1 cellular context compared by ENCODE assay signal in the genomic region with DNA sequence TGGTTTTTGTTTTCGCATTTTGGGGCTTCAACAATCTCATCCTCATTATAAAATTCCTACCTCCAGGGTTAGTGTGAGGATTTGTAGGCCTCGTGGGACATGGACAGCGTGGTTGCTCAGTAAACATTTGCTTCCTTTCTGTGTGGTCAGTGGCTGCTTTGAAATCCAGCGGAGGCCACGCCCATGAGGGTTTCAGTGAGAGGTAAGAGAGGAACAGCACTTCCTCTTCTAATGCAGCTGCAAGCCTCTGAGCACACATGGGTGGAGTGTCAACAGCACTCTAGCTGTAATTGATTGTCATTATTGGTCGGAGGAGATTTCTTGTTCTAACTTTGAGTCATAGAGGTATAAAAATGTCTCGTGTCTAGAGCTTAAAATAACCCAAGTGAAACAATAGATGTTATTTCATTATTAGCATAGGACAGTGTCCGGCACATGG.
TF ChIP-seq lines count a peak whose summit lies in the region.

No MANE protein-coding gene starts in this region.

TF ChIP-seq in GM12878, 131 proteins besides CTCF, POLR2A, EP300 and RAD21 (continued from another document and continues in another):
- TF ChIP-seq, protein P1, sequence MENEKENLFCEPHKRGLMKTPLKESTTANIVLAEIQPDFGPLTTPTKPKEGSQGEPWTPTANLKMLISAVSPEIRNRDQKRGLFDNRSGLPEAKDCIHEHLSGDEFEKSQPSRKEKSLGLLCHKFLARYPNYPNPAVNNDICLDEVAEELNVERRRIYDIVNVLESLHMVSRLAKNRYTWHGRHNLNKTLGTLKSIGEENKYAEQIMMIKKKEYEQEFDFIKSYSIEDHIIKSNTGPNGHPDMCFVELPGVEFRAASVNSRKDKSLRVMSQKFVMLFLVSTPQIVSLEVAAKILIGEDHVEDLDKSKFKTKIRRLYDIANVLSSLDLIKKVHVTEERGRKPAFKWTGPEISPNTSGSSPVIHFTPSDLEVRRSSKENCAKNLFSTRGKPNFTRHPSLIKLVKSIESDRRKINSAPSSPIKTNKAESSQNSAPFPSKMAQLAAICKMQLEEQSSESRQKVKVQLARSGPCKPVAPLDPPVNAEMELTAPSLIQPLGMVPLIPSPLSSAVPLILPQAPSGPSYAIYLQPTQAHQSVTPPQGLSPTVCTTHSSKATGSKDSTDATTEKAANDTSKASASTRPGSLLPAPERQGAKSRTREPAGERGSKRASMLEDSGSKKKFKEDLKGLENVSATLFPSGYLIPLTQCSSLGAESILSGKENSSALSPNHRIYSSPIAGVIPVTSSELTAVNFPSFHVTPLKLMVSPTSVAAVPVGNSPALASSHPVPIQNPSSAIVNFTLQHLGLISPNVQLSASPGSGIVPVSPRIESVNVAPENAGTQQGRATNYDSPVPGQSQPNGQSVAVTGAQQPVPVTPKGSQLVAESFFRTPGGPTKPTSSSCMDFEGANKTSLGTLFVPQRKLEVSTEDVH (IDR thresholded peaks at IDR 0.05; ENCODE audit: low read depth, partially characterized antibody) = no peak
- peak; percentile 94; the same call in 1 of the 2 replicates for TF ChIP-seq TCF3 (IDR thresholded peaks at IDR 0.05; ENCODE audit: borderline replicate concordance, insufficient read depth, low read depth, low read length)
- no peak for TF ChIP-seq HDAC6 (IDR thresholded peaks at IDR 0.05; ENCODE audit: unreplicated experiment)
- TF ChIP-seq, protein P2, sequence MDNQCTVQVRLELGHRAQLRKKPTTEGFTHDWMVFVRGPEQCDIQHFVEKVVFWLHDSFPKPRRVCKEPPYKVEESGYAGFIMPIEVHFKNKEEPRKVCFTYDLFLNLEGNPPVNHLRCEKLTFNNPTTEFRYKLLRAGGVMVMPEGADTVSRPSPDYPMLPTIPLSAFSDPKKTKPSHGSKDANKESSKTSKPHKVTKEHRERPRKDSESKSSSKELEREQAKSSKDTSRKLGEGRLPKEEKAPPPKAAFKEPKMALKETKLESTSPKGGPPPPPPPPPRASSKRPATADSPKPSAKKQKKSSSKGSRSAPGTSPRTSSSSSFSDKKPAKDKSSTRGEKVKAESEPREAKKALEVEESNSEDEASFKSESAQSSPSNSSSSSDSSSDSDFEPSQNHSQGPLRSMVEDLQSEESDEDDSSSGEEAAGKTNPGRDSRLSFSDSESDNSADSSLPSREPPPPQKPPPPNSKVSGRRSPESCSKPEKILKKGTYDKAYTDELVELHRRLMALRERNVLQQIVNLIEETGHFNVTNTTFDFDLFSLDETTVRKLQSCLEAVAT (IDR thresholded peaks at IDR 0.05) = peak; percentile 9; the same call in 1 of the 2 replicates
- TF ChIP-seq HCFC1 (IDR thresholded peaks at IDR 0.05; ENCODE audit: low read length) = no peak
- TF ChIP-seq FOXM1 (IDR thresholded peaks at IDR 0.05; ENCODE audit: low read depth, low read length) = peak; percentile 88
- TF ChIP-seq SPI1 (IDR thresholded peaks at IDR 0.05; ENCODE audit: borderline replicate concordance, insufficient read depth, low read depth, low read length) = peak; percentile 99
- peak; percentile 82 for TF ChIP-seq CHD2 (IDR thresholded peaks at IDR 0.05; ENCODE audit: borderline replicate concordance, low read depth, low read length)
- no peak for TF ChIP-seq NR2C2 (IDR thresholded peaks at IDR 0.05; ENCODE audit: borderline replicate concordance, control insufficient read depth, insufficient read length, low read depth)
- TF ChIP-seq, protein P3, sequence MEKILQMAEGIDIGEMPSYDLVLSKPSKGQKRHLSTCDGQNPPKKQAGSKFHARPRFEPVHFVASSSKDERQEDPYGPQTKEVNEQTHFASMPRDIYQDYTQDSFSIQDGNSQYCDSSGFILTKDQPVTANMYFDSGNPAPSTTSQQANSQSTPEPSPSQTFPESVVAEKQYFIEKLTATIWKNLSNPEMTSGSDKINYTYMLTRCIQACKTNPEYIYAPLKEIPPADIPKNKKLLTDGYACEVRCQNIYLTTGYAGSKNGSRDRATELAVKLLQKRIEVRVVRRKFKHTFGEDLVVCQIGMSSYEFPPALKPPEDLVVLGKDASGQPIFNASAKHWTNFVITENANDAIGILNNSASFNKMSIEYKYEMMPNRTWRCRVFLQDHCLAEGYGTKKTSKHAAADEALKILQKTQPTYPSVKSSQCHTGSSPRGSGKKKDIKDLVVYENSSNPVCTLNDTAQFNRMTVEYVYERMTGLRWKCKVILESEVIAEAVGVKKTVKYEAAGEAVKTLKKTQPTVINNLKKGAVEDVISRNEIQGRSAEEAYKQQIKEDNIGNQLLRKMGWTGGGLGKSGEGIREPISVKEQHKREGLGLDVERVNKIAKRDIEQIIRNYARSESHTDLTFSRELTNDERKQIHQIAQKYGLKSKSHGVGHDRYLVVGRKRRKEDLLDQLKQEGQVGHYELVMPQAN (conservative IDR thresholded peaks at IDR 0.05) = no peak
- TF ChIP-seq MEF2B (IDR thresholded peaks at IDR 0.05; ENCODE audit: partially characterized antibody, poor library complexity, severe bottlenecking) = peak; percentile 98
- TF ChIP-seq MTA2 (IDR thresholded peaks at IDR 0.05; ENCODE audit: low read depth) = peak; percentile 98
- TF ChIP-seq, protein P4, sequence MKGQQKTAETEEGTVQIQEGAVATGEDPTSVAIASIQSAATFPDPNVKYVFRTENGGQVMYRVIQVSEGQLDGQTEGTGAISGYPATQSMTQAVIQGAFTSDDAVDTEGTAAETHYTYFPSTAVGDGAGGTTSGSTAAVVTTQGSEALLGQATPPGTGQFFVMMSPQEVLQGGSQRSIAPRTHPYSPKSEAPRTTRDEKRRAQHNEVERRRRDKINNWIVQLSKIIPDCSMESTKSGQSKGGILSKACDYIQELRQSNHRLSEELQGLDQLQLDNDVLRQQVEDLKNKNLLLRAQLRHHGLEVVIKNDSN (IDR thresholded peaks at IDR 0.05; ENCODE audit: borderline replicate concordance, extremely low read length, insufficient read depth, low read depth, low read length) = no peak
- peak; percentile 98 for TF ChIP-seq TCF12 (IDR thresholded peaks at IDR 0.05; ENCODE audit: low read depth, low read length)
- TF ChIP-seq, protein P5, sequence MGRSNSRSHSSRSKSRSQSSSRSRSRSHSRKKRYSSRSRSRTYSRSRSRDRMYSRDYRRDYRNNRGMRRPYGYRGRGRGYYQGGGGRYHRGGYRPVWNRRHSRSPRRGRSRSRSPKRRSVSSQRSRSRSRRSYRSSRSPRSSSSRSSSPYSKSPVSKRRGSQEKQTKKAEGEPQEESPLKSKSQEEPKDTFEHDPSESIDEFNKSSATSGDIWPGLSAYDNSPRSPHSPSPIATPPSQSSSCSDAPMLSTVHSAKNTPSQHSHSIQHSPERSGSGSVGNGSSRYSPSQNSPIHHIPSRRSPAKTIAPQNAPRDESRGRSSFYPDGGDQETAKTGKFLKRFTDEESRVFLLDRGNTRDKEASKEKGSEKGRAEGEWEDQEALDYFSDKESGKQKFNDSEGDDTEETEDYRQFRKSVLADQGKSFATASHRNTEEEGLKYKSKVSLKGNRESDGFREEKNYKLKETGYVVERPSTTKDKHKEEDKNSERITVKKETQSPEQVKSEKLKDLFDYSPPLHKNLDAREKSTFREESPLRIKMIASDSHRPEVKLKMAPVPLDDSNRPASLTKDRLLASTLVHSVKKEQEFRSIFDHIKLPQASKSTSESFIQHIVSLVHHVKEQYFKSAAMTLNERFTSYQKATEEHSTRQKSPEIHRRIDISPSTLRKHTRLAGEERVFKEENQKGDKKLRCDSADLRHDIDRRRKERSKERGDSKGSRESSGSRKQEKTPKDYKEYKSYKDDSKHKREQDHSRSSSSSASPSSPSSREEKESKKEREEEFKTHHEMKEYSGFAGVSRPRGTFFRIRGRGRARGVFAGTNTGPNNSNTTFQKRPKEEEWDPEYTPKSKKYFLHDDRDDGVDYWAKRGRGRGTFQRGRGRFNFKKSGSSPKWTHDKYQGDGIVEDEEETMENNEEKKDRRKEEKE (IDR thresholded peaks at IDR 0.05) = no peak
- TF ChIP-seq FOXK2 (IDR thresholded peaks at IDR 0.05) = no peak
- peak; percentile 94 for TF ChIP-seq IKZF1 (conservative IDR thresholded peaks at IDR 0.05)
- TF ChIP-seq YBX1 (IDR thresholded peaks at IDR 0.05) = no peak
- TF ChIP-seq, protein P6, sequence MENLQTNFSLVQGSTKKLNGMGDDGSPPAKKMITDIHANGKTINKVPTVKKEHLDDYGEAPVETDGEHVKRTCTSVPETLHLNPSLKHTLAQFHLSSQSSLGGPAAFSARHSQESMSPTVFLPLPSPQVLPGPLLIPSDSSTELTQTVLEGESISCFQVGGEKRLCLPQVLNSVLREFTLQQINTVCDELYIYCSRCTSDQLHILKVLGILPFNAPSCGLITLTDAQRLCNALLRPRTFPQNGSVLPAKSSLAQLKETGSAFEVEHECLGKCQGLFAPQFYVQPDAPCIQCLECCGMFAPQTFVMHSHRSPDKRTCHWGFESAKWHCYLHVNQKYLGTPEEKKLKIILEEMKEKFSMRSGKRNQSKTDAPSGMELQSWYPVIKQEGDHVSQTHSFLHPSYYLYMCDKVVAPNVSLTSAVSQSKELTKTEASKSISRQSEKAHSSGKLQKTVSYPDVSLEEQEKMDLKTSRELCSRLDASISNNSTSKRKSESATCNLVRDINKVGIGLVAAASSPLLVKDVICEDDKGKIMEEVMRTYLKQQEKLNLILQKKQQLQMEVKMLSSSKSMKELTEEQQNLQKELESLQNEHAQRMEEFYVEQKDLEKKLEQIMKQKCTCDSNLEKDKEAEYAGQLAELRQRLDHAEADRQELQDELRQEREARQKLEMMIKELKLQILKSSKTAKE (IDR thresholded peaks at IDR 0.05; ENCODE audit: low read depth, poor library complexity, severe bottlenecking) = peak; percentile 97
- TF ChIP-seq, protein P7, sequence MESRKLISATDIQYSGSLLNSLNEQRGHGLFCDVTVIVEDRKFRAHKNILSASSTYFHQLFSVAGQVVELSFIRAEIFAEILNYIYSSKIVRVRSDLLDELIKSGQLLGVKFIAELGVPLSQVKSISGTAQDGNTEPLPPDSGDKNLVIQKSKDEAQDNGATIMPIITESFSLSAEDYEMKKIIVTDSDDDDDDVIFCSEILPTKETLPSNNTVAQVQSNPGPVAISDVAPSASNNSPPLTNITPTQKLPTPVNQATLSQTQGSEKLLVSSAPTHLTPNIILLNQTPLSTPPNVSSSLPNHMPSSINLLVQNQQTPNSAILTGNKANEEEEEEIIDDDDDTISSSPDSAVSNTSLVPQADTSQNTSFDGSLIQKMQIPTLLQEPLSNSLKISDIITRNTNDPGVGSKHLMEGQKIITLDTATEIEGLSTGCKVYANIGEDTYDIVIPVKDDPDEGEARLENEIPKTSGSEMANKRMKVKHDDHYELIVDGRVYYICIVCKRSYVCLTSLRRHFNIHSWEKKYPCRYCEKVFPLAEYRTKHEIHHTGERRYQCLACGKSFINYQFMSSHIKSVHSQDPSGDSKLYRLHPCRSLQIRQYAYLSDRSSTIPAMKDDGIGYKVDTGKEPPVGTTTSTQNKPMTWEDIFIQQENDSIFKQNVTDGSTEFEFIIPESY (IDR thresholded peaks at IDR 0.05) = no peak
- peak; percentile 89 for TF ChIP-seq JUND (IDR thresholded peaks at IDR 0.05; ENCODE audit: low read depth, low read length)
- no peak for TF ChIP-seq SUPT20H (IDR thresholded peaks at IDR 0.05; ENCODE audit: borderline replicate concordance, control insufficient read depth, low read depth, low read length)
- peak; percentile 46; the same call in 1 of the 2 replicates for TF ChIP-seq GATAD2B (conservative IDR thresholded peaks at IDR 0.05; ENCODE audit: low read depth)
- no peak for TF ChIP-seq LARP7 (IDR thresholded peaks at IDR 0.05)
- TF ChIP-seq, protein P8, sequence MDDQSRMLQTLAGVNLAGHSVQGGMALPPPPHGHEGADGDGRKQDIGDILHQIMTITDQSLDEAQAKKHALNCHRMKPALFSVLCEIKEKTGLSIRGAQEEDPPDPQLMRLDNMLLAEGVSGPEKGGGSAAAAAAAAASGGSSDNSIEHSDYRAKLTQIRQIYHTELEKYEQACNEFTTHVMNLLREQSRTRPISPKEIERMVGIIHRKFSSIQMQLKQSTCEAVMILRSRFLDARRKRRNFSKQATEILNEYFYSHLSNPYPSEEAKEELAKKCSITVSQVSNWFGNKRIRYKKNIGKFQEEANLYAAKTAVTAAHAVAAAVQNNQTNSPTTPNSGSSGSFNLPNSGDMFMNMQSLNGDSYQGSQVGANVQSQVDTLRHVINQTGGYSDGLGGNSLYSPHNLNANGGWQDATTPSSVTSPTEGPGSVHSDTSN (IDR thresholded peaks at IDR 0.05; ENCODE audit: insufficient replicate concordance, low read depth, low read length) = peak; percentile 76
- peak; percentile 65; the same call in 1 of the 2 replicates for TF ChIP-seq BMI1 (IDR thresholded peaks at IDR 0.05; ENCODE audit: borderline replicate concordance)
- TF ChIP-seq, protein P9, sequence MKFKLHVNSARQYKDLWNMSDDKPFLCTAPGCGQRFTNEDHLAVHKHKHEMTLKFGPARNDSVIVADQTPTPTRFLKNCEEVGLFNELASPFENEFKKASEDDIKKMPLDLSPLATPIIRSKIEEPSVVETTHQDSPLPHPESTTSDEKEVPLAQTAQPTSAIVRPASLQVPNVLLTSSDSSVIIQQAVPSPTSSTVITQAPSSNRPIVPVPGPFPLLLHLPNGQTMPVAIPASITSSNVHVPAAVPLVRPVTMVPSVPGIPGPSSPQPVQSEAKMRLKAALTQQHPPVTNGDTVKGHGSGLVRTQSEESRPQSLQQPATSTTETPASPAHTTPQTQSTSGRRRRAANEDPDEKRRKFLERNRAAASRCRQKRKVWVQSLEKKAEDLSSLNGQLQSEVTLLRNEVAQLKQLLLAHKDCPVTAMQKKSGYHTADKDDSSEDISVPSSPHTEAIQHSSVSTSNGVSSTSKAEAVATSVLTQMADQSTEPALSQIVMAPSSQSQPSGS (IDR thresholded peaks at IDR 0.05; ENCODE audit: low read length) = peak; percentile 94
- no peak for TF ChIP-seq POLR2AphosphoS5 (IDR thresholded peaks at IDR 0.05; ENCODE audit: low read length)
- TF ChIP-seq KDM1A (IDR thresholded peaks at IDR 0.05; ENCODE audit: borderline replicate concordance) = no peak
- TF ChIP-seq YY1 (IDR thresholded peaks at IDR 0.05; ENCODE audit: low read depth, low read length) = peak; percentile 49; the same call in 1 of the 2 replicates
- TF ChIP-seq ZBED1 (IDR thresholded peaks at IDR 0.05; ENCODE audit: borderline replicate concordance) = peak; percentile 64; the same call in 1 of the 2 replicates
- TF ChIP-seq PML (IDR thresholded peaks at IDR 0.05; ENCODE audit: low read length) = peak; percentile 80
- TF ChIP-seq, protein P10, sequence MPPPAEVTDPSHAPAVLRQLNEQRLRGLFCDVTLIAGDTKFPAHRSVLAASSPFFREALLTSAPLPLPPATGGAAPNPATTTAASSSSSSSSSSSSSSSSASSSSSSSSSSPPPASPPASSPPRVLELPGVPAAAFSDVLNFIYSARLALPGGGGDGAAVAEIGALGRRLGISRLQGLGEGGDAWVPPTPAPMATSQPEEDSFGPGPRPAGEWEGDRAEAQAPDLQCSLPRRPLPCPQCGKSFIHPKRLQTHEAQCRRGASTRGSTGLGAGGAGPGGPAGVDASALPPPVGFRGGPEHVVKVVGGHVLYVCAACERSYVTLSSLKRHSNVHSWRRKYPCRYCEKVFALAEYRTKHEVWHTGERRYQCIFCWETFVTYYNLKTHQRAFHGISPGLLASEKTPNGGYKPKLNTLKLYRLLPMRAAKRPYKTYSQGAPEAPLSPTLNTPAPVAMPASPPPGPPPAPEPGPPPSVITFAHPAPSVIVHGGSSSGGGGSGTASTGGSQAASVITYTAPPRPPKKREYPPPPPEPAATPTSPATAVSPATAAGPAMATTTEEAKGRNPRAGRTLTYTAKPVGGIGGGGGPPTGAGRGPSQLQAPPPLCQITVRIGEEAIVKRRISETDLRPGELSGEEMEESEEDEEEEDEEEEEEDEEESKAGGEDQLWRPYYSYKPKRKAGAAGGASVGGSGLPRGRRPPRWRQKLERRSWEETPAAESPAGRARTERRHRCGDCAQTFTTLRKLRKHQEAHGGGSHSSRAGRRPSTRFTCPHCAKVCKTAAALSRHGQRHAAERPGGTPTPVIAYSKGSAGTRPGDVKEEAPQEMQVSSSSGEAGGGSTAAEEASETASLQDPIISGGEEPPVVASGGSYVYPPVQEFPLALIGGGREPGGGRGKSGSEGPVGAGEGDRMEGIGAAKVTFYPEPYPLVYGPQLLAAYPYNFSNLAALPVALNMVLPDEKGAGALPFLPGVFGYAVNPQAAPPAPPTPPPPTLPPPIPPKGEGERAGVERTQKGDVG (CRISPR knock-in tag; IDR thresholded peaks at IDR 0.05) = no peak
- TF ChIP-seq IKZF2 (IDR thresholded peaks at IDR 0.05) = peak; percentile 97 to 98
- TF ChIP-seq CHD1 (IDR thresholded peaks at IDR 0.05; ENCODE audit: low read depth, low read length) = no peak
